ENCODE assay signal across 8 cellular contexts in genomic region chr6:29752451-29753308, GRCh38. TPM values are rescaled to one million over a fixed set of nuclear protein-coding genes. Genes with fewer than 3 reads are reported as not detected.
A peak's percentile ranks its signal among the peaks of the same experiment; 100 is the strongest.
DNase-seq lines count a peak whose midpoint lies in the region; ATAC-seq and TF ChIP-seq lines count a peak whose summit lies in the region.

No MANE protein-coding gene starts in this region.

- H3K9me3 ChIP-seq in PC-3 (ENCODE audit: low read length) (no peaks in the 10 kb centered on the region), esophagus muscularis mucosa (no peaks in the 10 kb centered on the region), muscle layer of duodenum (ENCODE audit: control insufficient read depth in 1 of 2, low read length in 2 of 2) (no peaks in the 10 kb centered on the region)

- H3K4me2 ChIP-seq in PC-3 (ENCODE audit: low read length) = peak overlapping the region; percentile 91

- H3K9me2 ChIP-seq in PC-3 (replicated peaks; ENCODE audit: low read length) = no peaks in the 10 kb centered on the region

- WGBS in esophagus muscularis mucosa = under 1% methylated on average over 53 of the region's 64 CpGs

- H3K9ac ChIP-seq in PC-3 (ENCODE audit: low read length) = peak overlapping the region; percentile 77

- H3K4me1 ChIP-seq in PC-3 (ENCODE audit: insufficient read depth, low read length) = peaks cover 16% of the 10 kb centered on the region
- H3K4me1 ChIP-seq in esophagus muscularis mucosa = peaks cover 28 to 39% (median 34%) of the 10 kb centered on the region in 4 donors
- H3K4me1 ChIP-seq in muscle layer of duodenum (ENCODE audit: control insufficient read depth in 1 of 2, insufficient read depth in 2 of 2, low read length in 2 of 2) = peaks cover 0 to 12% of the 10 kb centered on the region in 2 donors

- TF ChIP-seq CTCF in PC-3 (conservative IDR thresholded peaks at IDR 0.05; ENCODE audit: low read depth, low read length) (peak; percentile 96), esophagus muscularis mucosa (IDR thresholded peaks at IDR 0.05) (peak; percentile 87 to 93 (median 93))

- POLR2A ChIA-PET in PC-3 (lab: Charles Lee; ENCODE audit: unreplicated experiment) = no interaction called here

- peak overlapping the region; percentile 99 for H2AFZ ChIP-seq in PC-3 (ENCODE audit: low read length)

- H3K79me2 ChIP-seq in PC-3 (ENCODE audit: low read length) = peaks cover 8% of the 10 kb centered on the region

- H4K20me1 ChIP-seq in PC-3 (ENCODE audit: low read length) = no peaks in the 10 kb centered on the region

- ATAC-seq in GM19463 (IDR thresholded peaks at IDR 0.05; ENCODE audit: unreplicated experiment) = peak; percentile 60
- peak; percentile 68 for ATAC-seq in PC-3

- TF ChIP-seq POLR2A in esophagus muscularis mucosa (IDR thresholded peaks at IDR 0.05; ENCODE audit: low read depth) = no peak

- H3K36me3 ChIP-seq in PC-3 (ENCODE audit: low read depth, low read length) = no peaks in the 10 kb centered on the region
- H3K36me3 ChIP-seq in esophagus muscularis mucosa = no peaks in the 10 kb centered on the region
- no peaks in the 10 kb centered on the region for H3K36me3 ChIP-seq in muscle layer of duodenum (ENCODE audit: control insufficient read depth in 1 of 2, insufficient read depth in 2 of 2, low read length in 2 of 2)

- CTCF ChIA-PET in PC-3 (lab: Charles Lee) = interaction anchor here (0.8 kb wide), 1 partner anchor 82 kb away, joined by 10 read pairs; no protein-coding TSS in a partner anchor

- H3K4me3 ChIP-seq in PC-3 (ENCODE audit: low read length) (peak overlapping the region; percentile 85), esophagus muscularis mucosa (peak overlapping the region; percentile 65 to 82 (median 69)), muscle layer of duodenum (ENCODE audit: low read depth in 1 of 2, low read length in 2 of 2) (peak overlapping the region; percentile 62 to 71)

- no peaks in the 10 kb centered on the region for H3F3A ChIP-seq in PC-3 (ENCODE audit: low read length, unreplicated experiment)

- TF ChIP-seq EP300 in esophagus muscularis mucosa (IDR thresholded peaks at IDR 0.05) = no peak

- peak; percentile 81 for DNase-seq in COLO668 (lab: John Stamatoyannopoulos, UW; ENCODE audit: unreplicated experiment)
- DNase-seq in HS-27A (ENCODE audit: low read depth) = peak; percentile 93
- DNase-seq in PC-3 = peak; percentile 94
- DNase-seq in activated T-cell treated with anti-CD3 and anti-CD28 coated beads, Interleukin-2, amount 50 U/mL, for 48 hours = peak; percentile 88 to 91
- DNase-seq in esophagus muscularis mucosa (ENCODE audit: extremely low spot score) = peak; percentile 97
- DNase-seq in stimulated activated CD8-positive, alpha-beta memory T cell treated with anti-CD3 and anti-CD28 coated beads, Interleukin-7, amount 100 ng/mL, for 4 hours (ENCODE audit: low read depth in 2 of 2) = peak; percentile 54 to 70

- BruUV-seq in PC-3 (replicated peaks; lab: Mats Ljungman, UMichigan) = TSS peak; percentile 68

- peak overlapping the region; percentile 59 for H3K27ac ChIP-seq in PC-3 (ENCODE audit: low read length)
- H3K27ac ChIP-seq in esophagus muscularis mucosa (replicated peaks in 1 of 4) = peak overlapping the region; percentile 90 to 96 (median 94)
- peak overlapping the region; percentile 83 for H3K27ac ChIP-seq in muscle layer of duodenum (ENCODE audit: low read length)

- intact Hi-C loops in PC-3 (cut with micrococcal nuclease) = loop anchor here (1.0 kb wide), 3 partner anchors 38 to 102 kb away; no protein-coding TSS in a partner anchor
- intact Hi-C loops in esophagus muscularis mucosa (cut with DNase I) = loop anchor here (10.0 kb wide), 1 partner anchor 222 kb away; no protein-coding TSS in a partner anchor

- H3K27me3 ChIP-seq in PC-3 (ENCODE audit: low read length) (no peaks in the 10 kb centered on the region), esophagus muscularis mucosa (peaks cover 0 to 20% (median 0%) of the 10 kb centered on the region in 4 donors), muscle layer of duodenum (ENCODE audit: low read depth, low read length) (no peaks in the 10 kb centered on the region)

RNA-seq across cellular contexts. Expression of gene HLA-F, which starts 29.4 kb away (rescaled TPM):
- 9.8 and 16.1 TPM in 2 replicates for total RNA-seq in PC-3 (2014; rRNA removed)
- total RNA-seq in esophagus muscularis mucosa = 10 to 100 TPM; 36.1 to 69.6 (median 52.8) TPM

Comparison
In these comparisons a context has a peak if more than half of its experiments do, and no peak if none do; other contexts are left out.
1. Peak in every context shown above with its lines: DNase-seq, ATAC-seq, H3K4me3 ChIP-seq and H3K27ac ChIP-seq.